ENCODE assay signal across 21 cellular contexts in the genomic region with DNA sequence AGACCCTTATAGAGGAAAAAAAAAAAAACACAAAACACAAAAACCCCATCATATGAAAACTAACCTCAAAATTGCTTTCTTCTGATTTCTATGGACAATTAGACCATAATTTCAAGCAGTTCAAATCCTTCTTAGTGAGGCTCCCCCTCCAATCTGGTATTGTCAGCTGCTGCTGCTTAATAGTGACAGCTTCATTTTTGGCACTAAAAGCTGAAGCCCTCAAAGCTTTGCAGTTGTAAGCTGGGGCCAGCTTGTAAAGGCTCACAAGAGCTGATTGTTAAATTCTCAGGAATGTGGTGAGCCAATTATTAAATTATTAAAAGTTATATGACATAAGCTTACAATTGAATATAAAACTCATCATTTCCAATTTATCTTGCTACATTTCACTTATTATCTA. TPM values are rescaled to one million over a fixed set of nuclear protein-coding genes. Genes with fewer than 3 reads are reported as not detected.
DNase-seq lines count a peak whose midpoint lies in the region; ATAC-seq and TF ChIP-seq lines count a peak whose summit lies in the region.
"Had no signal": no experiment of that assay in that cellular context is flagged by ENCODE, and none has a peak within 500 bp of the region (broad histone marks: within the 10 kb centered on the region; RNA-seq: fewer than 3 reads in every experiment).

No MANE protein-coding gene starts in this region.

- H4K20me1 ChIP-seq in MM.1S (ENCODE audit: insufficient read depth, low read length), result no peaks in the 10 kb centered on the region

- H3K27me3 ChIP-seq in SJCRH30 (no peaks in the 10 kb centered on the region), tibial nerve (no peaks in the 10 kb centered on the region), MM.1S (replicated peaks; ENCODE audit: insufficient read depth, low read length) (no peaks in the 10 kb centered on the region)
- H3K27me3 ChIP-seq: gastrocnemius medialis, spleen, suprapubic skin had no signal

- TF ChIP-seq POLR2A in tibial nerve (IDR thresholded peaks at IDR 0.05), result no peak

- H3K9me2 ChIP-seq in MM.1S (replicated peaks; ENCODE audit: insufficient read depth, low read length), result no peaks in the 10 kb centered on the region

- H3K79me2 ChIP-seq in MM.1S (ENCODE audit: low read length), result no peaks in the 10 kb centered on the region

- peaks cover 24% of the 10 kb centered on the region for H3K4me1 ChIP-seq in SJCRH30
- H3K4me1 ChIP-seq in tibial nerve, result peaks cover 0 to 43% (median 6%) of the 10 kb centered on the region in 4 donors
- peaks cover 11% of the 10 kb centered on the region for H3K4me1 ChIP-seq in MM.1S (ENCODE audit: low read length)
- H3K4me1 ChIP-seq: gastrocnemius medialis had no signal

- TF ChIP-seq EP300 in tibial nerve (IDR thresholded peaks at IDR 0.05), result no peak

- H3K9ac ChIP-seq in MM.1S (ENCODE audit: low read length), result no peak overlapping the region
- H3K9ac ChIP-seq: parathyroid adenoma had no signal

- H3K4me2 ChIP-seq in MM.1S (ENCODE audit: low read depth, low read length), result no peak overlapping the region

- no peak for ATAC-seq in GM18870 (IDR thresholded peaks at IDR 0.05; ENCODE audit: unreplicated experiment)
- ATAC-seq: activated CD8-positive, alpha-beta T cell treated with anti-CD3 and anti-CD28 coated beads for 36 hours had no signal

- no peaks in the 10 kb centered on the region for H3K36me3 ChIP-seq in SJCRH30
- H3K36me3 ChIP-seq in tibial nerve, result no peaks in the 10 kb centered on the region
- no peaks in the 10 kb centered on the region for H3K36me3 ChIP-seq in MM.1S (replicated peaks; ENCODE audit: insufficient read depth, low read length)
- H3K36me3 ChIP-seq: gastrocnemius medialis, spleen, suprapubic skin had no signal

- no peak overlapping the region for H3K4me3 ChIP-seq in SJCRH30
- no peak overlapping the region for H3K4me3 ChIP-seq in tibial nerve
- no peak overlapping the region for H3K4me3 ChIP-seq in MM.1S (ENCODE audit: low read length)
- H3K4me3 ChIP-seq: coronary artery, gastrocnemius medialis, spleen, suprapubic skin had no signal

- no peak overlapping the region for H2AFZ ChIP-seq in MM.1S (ENCODE audit: low read length)
- H2AFZ ChIP-seq: parathyroid adenoma had no signal

- H3K9me3 ChIP-seq in SJCRH30 (replicated peaks), result no peaks in the 10 kb centered on the region
- no peaks in the 10 kb centered on the region for H3K9me3 ChIP-seq in tibial nerve
- no peaks in the 10 kb centered on the region for H3K9me3 ChIP-seq in MM.1S (replicated peaks; ENCODE audit: insufficient read depth, low read length)
- H3K9me3 ChIP-seq: gastrocnemius medialis, spleen, suprapubic skin had no signal

- TF ChIP-seq CTCF in tibial nerve (IDR thresholded peaks at IDR 0.05), result no peak
- TF ChIP-seq CTCF in MM.1S (IDR thresholded peaks at IDR 0.05; ENCODE audit: low read length), result no peak

- peak overlapping the region; percentile 46 for H3K27ac ChIP-seq in SJCRH30
- H3K27ac ChIP-seq in tibial nerve, result peak overlapping the region in 3 of 4 donors; percentile 54 to 74 (median 61)
- no peak overlapping the region for H3K27ac ChIP-seq in MM.1S (ENCODE audit: low read length)
- H3K27ac ChIP-seq: 22Rv1, coronary artery, gastrocnemius medialis, parathyroid adenoma, suprapubic skin had no signal

- peak; percentile 11 for DNase-seq in DMS79 treated with DMSO at 0.1 percent for 48 hours (lab: John Stamatoyannopoulos, UW)
- no peak for DNase-seq in DMS79 (lab: John Stamatoyannopoulos, UW)
- peak; percentile 27 to 62 for DNase-seq in SJCRH30
- peak; percentile 31 for DNase-seq in medulla oblongata (ENCODE audit: extremely low spot score)
- no peak for DNase-seq in tibial nerve (ENCODE audit: low spot score in 2 of 2)
- DNase-seq in MM.1S, result no peak
- no peak for DNase-seq in glomerular visceral epithelial cell (ENCODE audit: extremely low spot score)
- DNase-seq: activated B cell treated with CpG ODN at 0.5 μM for 24 hours; activated CD8-positive, alpha-beta T cell treated with anti-CD3 and anti-CD28 coated beads for 36 hours; activated naive CD4-positive, alpha-beta T cell treated with anti-CD3 and anti-CD28 coated beads, Interleukin-2, amount 50 U/mL, for 16 hours; activated T-cell treated with anti-CD3 and anti-CD28 coated beads, Interleukin-2, amount 50 U/mL, for 48 hours; gastrocnemius medialis; NCI-H1417 treated with DMSO at 0.1 percent for 48 hours; spleen; stimulated activated CD8-positive, alpha-beta memory T cell treated with anti-CD3 and anti-CD28 coated beads, Interleukin-4, amount 100 ng/mL, for 48 hours; T-helper 2 cell had no signal

- H3F3A ChIP-seq in MM.1S (ENCODE audit: insufficient read depth, low read length), result peaks cover 4% of the 10 kb centered on the region

RNA-seq across cellular contexts. Expression of gene ATXN7L1, which starts 21.9 kb away (rescaled TPM):
- total RNA-seq in SJCRH30 (2014; rRNA removed; shearing (Covaris generic)), result 5.9 and 6.2 TPM in 2 replicates
- total RNA-seq in tibial nerve, result 10 to 100 TPM; 14.6 to 22.5 (median 19.1) TPM

Comparison
In these comparisons a context has a peak if more than half of its experiments do, and no peak if none do; other contexts are left out.
1. DNase-seq: peak in DMS79 treated with DMSO at 0.1 percent for 48 hours (single experiment), SJCRH30 (2 of 2) and medulla oblongata (single experiment); none in DMS79 (single experiment), tibial nerve (0 of 2), MM.1S (single experiment) and glomerular visceral epithelial cell (single experiment).